1 cellular context compared by ENCODE assay signal in the genomic region with DNA sequence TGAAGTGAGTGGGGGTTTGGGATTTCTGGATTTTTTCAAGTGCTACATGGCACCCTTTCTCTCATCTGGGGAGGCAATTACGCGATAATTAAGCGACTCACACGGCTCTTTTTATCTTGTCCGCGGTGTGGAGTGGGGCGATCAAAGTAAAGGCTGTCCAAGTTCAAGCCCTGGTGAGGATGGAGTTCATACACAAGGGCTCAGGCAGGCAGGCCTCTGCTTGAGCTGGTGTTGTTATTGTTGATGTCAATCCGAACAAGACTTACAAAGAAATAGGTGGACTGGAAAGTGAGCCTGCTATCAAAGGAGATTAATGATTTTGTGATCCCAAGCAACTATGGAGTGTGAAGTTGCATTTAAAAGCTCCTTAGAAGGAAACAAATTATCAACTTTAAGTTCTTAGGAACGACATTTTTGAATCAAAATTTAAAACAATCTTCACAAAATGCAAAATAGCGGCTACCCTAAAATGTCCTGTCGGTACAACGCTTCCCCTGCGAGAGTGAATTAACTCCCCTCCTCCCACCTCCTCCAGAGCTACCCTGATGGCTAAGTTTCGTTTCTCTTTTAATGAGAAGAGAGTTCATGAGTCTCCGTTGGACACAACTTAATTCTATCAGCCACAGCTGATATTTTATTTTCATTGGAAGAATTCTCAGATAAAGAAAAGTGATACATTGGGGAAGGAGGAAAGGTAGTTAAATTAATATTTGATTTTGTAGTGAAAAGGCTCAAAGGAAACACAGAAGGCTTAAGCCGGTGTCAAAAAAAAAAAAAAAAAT.
TF ChIP-seq lines count a peak whose summit lies in the region.

No MANE protein-coding gene starts in this region.

TF ChIP-seq in HepG2, 621 proteins besides CTCF, POLR2A, EP300 and RAD21 (continued from another document):
- no peak for TF ChIP-seq ZUFSP (CRISPR knock-in tag; IDR thresholded peaks at IDR 0.05; ENCODE audit: borderline replicate concordance)
- no peak for TF ChIP-seq ZNF746 (CRISPR knock-in tag; IDR thresholded peaks at IDR 0.05)
- no peak for TF ChIP-seq SMARCE1 (IDR thresholded peaks at IDR 0.05; ENCODE audit: borderline replicate concordance)
- no peak for TF ChIP-seq PHF21A (CRISPR knock-in tag; IDR thresholded peaks at IDR 0.05)
- peak; percentile 77 for TF ChIP-seq RFXANK (CRISPR knock-in tag; IDR thresholded peaks at IDR 0.05)
- TF ChIP-seq ZNF772 (CRISPR knock-in tag; IDR thresholded peaks at IDR 0.05), result peak; percentile 13; the same call in 1 of the 2 replicates
- peak; percentile 45; the same call in 1 of the 2 replicates for TF ChIP-seq CBX5 (CRISPR knock-in tag; IDR thresholded peaks at IDR 0.05; ENCODE audit: borderline replicate concordance)
- TF ChIP-seq E2F5 (CRISPR knock-in tag; conservative IDR thresholded peaks at IDR 0.05), result no peak
- peak; percentile 69; the same call in 1 of the 2 replicates for TF ChIP-seq ZNF816 (CRISPR knock-in tag; IDR thresholded peaks at IDR 0.05; ENCODE audit: borderline replicate concordance)
- no peak for TF ChIP-seq ELK4 (CRISPR knock-in tag; IDR thresholded peaks at IDR 0.05; ENCODE audit: borderline replicate concordance)
- peak; percentile 41; the same call in 1 of the 2 replicates for TF ChIP-seq NKX3-1 (CRISPR knock-in tag; IDR thresholded peaks at IDR 0.05)
- no peak for TF ChIP-seq TBL1XR1 (IDR thresholded peaks at IDR 0.05; ENCODE audit: borderline replicate concordance, low read length, partially characterized antibody)
- TF ChIP-seq ATM (IDR thresholded peaks at IDR 0.05; ENCODE audit: borderline replicate concordance), result no peak
- peak; percentile 28; the same call in 1 of the 2 replicates for TF ChIP-seq KDM5A (IDR thresholded peaks at IDR 0.05; ENCODE audit: borderline replicate concordance, low read length)
- 0 out of 2 replicates have a peak, but pooled peaks have one; percentile 60 for TF ChIP-seq ZNF441 (CRISPR knock-in tag; IDR thresholded peaks at IDR 0.05; ENCODE audit: borderline replicate concordance)
- no peak for TF ChIP-seq PCBP1 (IDR thresholded peaks at IDR 0.05; ENCODE audit: borderline replicate concordance, low read depth, low read length)
- TF ChIP-seq ZNF615 (CRISPR knock-in tag; IDR thresholded peaks at IDR 0.05; ENCODE audit: borderline replicate concordance), result no peak
- 0 out of 2 replicates have a peak, but pooled peaks have one; percentile 25 for TF ChIP-seq ZNF264 (CRISPR knock-in tag; IDR thresholded peaks at IDR 0.05)
- 0 out of 2 replicates have a peak, but pooled peaks have one; percentile 20 for TF ChIP-seq CCDC6 (CRISPR knock-in tag; IDR thresholded peaks at IDR 0.05)
- TF ChIP-seq ATF7 (IDR thresholded peaks at IDR 0.05), result no peak
- no peak for TF ChIP-seq ATF7 (CRISPR knock-in tag; IDR thresholded peaks at IDR 0.05)
- no peak for TF ChIP-seq NR2C2 (CRISPR knock-in tag; IDR thresholded peaks at IDR 0.05; ENCODE audit: borderline replicate concordance)
- TF ChIP-seq NR2F6 (IDR thresholded peaks at IDR 0.05), result no peak
- 0 out of 2 replicates have a peak, but pooled peaks have one; percentile 35 for TF ChIP-seq NR2F6 (CRISPR knock-in tag; IDR thresholded peaks at IDR 0.05)
- peak; percentile 13; the same call in 1 of the 2 replicates for TF ChIP-seq ERF (CRISPR knock-in tag; IDR thresholded peaks at IDR 0.05)
- peak; percentile 13; the same call in 1 of the 2 replicates for TF ChIP-seq MIXL1 (CRISPR knock-in tag; IDR thresholded peaks at IDR 0.05)
- TF ChIP-seq EHMT2 (IDR thresholded peaks at IDR 0.05; ENCODE audit: borderline replicate concordance, low read depth, low read length), result no peak
